In the genomic region with DNA sequence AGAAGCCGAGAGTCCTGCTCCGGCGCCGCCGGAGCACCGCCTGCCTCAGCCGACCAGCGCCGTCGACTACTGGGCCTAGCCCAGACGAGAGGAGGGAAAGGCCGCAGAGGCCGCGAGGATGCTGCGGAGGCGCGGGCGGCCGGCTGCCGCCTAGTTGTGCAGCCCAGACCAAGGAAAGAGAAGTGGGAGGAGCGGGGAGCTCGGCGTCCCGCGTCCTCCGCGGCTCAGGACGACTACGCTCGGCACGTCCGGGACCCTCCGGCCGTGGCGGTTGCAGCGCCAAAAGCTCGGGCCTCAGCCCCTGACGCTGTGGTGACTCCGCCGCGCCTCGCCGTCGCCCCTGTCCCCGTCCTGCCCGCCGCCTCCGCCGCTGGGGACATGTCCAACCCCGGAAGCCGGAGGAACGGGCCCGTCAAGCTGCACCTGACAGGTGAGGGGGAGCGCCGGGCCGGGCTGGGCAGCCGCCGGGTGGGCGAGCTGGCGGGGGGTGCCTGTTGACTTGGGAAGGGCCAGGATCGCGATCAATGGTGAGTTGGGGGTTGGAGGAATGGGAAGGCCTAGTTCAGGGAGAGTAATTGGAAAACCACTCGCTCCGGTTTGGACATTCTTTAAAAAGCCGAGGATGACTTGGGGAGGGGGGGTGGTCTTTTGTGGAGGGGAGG, we compare ENCODE assay signal across 8 cellular contexts. TPM values are rescaled to one million over a fixed set of nuclear protein-coding genes. Genes with fewer than 3 reads are reported as not detected.
A peak's percentile ranks its signal among the peaks of the same experiment; 100 is the strongest.
DNase-seq lines count a peak whose midpoint lies in the region; ATAC-seq and TF ChIP-seq lines count a peak whose summit lies in the region.

No MANE protein-coding gene starts in this region.

- H3K27me3 ChIP-seq in MG63 (no peaks in the 10 kb centered on the region), layer of hippocampus (ENCODE audit: control insufficient read depth, insufficient read depth, low read length) (no peaks in the 10 kb centered on the region)

- no peaks in the 10 kb centered on the region for H3K9me3 ChIP-seq in MG63

- DNase-seq in MG63 (peak; percentile 58), coronary artery (ENCODE audit: low spot score) (peak; percentile 79), cerebellar nuclear complex (lab: John Stamatoyannopoulos, UW) (no peak)
- DNase-seq in activated CD4-positive, alpha-beta T cell treated with anti-CD3 and anti-CD28 coated beads for 48 hours, result peak; percentile 60
- peak; percentile 69 for DNase-seq in stimulated activated CD4-positive, alpha-beta T cell treated with anti-CD3 and anti-CD28 coated beads, Interleukin-15, amount 100 ng/mL, for 24 hours

- no peak for TF ChIP-seq CTCF in coronary artery (IDR thresholded peaks at IDR 0.05)

- H3K27ac ChIP-seq in coronary artery (peak overlapping the region; percentile 71 to 93), layer of hippocampus (ENCODE audit: low read depth, low read length) (peak overlapping the region; percentile 75)

- peaks cover 24% of the 10 kb centered on the region for H3K36me3 ChIP-seq in MG63

- peak; percentile 55 for ATAC-seq in GM19025 (IDR thresholded peaks at IDR 0.05; ENCODE audit: low read depth, unreplicated experiment)
- no peak for ATAC-seq in GM18519 (IDR thresholded peaks at IDR 0.05; ENCODE audit: low FRiP score, unreplicated experiment)

- H3K4me3 ChIP-seq in MG63 (peak overlapping the region; percentile 46), coronary artery (peak overlapping the region; percentile 84)

RNA-seq across cellular contexts. Expression of a gene that starts 37.7 kb away (rescaled TPM):
- 16.4 and 20.2 TPM in 2 replicates for total RNA-seq in MG63 (2014; rRNA removed; shearing (Covaris generic); ENCODE audit: low replicate concordance)

Comparison
In these comparisons a context has a peak if more than half of its experiments do, and no peak if none do; other contexts are left out.
1. DNase-seq: peak in MG63 (single experiment), activated CD4-positive, alpha-beta T cell treated with anti-CD3 and anti-CD28 coated beads for 48 hours (single experiment), coronary artery (single experiment) and stimulated activated CD4-positive, alpha-beta T cell treated with anti-CD3 and anti-CD28 coated beads, Interleukin-15, amount 100 ng/mL, for 24 hours (single experiment); none in cerebellar nuclear complex (0 of 2).